ENCODE assay signal across 13 cellular contexts in the genomic region with DNA sequence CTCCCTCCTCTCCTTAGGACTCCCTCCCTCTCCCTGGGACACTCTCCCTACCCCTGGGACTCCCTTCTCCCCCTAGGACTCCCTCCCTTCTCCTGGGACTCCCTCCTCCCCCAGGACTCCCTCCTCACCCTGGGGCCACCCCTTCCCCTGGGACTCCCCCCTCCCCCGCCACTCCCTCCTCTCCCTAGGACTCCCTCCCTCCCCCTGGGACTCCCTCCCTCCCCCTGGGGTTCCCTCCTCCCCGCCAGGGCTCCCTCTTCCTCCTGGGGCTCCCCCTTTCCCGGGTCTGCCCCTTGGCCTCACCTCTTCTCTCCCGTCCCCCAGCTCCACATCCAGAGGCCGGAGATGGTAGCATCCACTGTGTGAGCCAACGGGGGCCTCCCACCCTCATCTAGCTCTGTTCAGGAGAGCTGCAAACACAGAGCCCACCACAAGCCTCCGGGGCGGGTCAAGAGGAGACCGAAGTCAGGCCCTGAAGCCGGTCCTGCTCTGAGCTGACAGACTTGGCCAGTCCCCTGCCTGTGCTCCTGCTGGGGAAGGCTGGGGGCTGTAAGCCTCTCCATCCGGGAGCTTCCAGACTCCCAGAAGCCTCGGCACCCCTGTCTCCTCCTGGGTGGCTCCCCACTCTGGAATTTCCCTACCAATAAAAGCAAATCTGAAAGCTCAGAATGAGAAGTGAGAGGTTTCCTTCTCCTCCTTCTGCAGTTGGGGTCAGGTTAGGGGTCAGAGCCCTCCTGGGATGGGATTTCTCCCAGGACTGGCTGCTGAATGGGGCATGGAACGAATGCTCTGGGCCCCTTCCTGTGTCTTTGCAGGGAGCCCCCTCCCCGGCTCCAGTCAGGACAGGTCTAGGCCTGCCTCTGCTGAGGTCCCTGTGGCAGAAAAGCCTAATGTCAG. TPM values are rescaled to one million over a fixed set of nuclear protein-coding genes. Genes with fewer than 3 reads are reported as not detected.
DNase-seq lines count a peak whose midpoint lies in the region; ATAC-seq lines count a peak whose summit lies in the region.
"Had no signal": no experiment of that assay in that cellular context is flagged by ENCODE, and none has a peak within 500 bp of the region (broad histone marks: within the 10 kb centered on the region; RNA-seq: fewer than 3 reads in every experiment).

No MANE protein-coding gene starts in this region.

- no peak overlapping the region for H3K27ac Mint-ChIP-seq in activated naive CD4-positive, alpha-beta T cell treated with anti-CD3 and anti-CD28 coated beads, Interleukin-2, amount 50 U/mL, for 24 hours
- H3K27ac Mint-ChIP-seq in T-cell = peak overlapping the region in 1 of 2 donors; percentile 6
- H3K27ac Mint-ChIP-seq in stimulated activated naive CD8-positive, alpha-beta T cell treated with anti-CD3 and anti-CD28 coated beads, Interleukin-15, amount 100 ng/mL, for 72 hours = peak overlapping the region; percentile 84 to 93

- CTCF ChIA-PET in T-cell (lab: Charles Lee) = no interaction called here

- H3K36me3 Mint-ChIP-seq in activated naive CD4-positive, alpha-beta T cell treated with anti-CD3 and anti-CD28 coated beads, Interleukin-2, amount 50 U/mL, for 24 hours = no peaks in the 10 kb centered on the region
- peaks cover 10% of the 10 kb centered on the region for H3K36me3 Mint-ChIP-seq in T-cell

- ATAC-seq in T-cell (replicated peaks in 1 of 4) = no peak
- peak; percentile 55 for ATAC-seq in stimulated activated naive CD8-positive, alpha-beta T cell treated with anti-CD3 and anti-CD28 coated beads, Interleukin-15, amount 100 ng/mL, for 72 hours
- ATAC-seq: HCT116 had no signal

- POLR2A ChIA-PET in T-cell (lab: Charles Lee) = no interaction called here

- H3K4me3 ChIP-seq in iPS-15b (ENCODE audit: low read depth, low read length) = peak overlapping the region; percentile 7
- H3K4me3 ChIP-seq: lung had no signal

- H3K9me3 ChIP-seq in iPS-15b (ENCODE audit: control insufficient read depth, insufficient read depth, low read length) = no peaks in the 10 kb centered on the region

- peaks cover 9% of the 10 kb centered on the region for H3K36me3 ChIP-seq in iPS-15b (ENCODE audit: control insufficient read depth, insufficient read depth, low read length)

- peaks cover 7% of the 10 kb centered on the region for H3K4me1 ChIP-seq in iPS-15b (ENCODE audit: control insufficient read depth, insufficient read depth, low read length)

- peaks cover 7% of the 10 kb centered on the region for H3K27me3 Mint-ChIP-seq in activated naive CD4-positive, alpha-beta T cell treated with anti-CD3 and anti-CD28 coated beads, Interleukin-2, amount 50 U/mL, for 24 hours
- H3K27me3 Mint-ChIP-seq in T-cell = peaks cover 10 to 22% of the 10 kb centered on the region in 2 donors
- peaks cover 56% of the 10 kb centered on the region for H3K27me3 Mint-ChIP-seq in stimulated activated naive CD8-positive, alpha-beta T cell treated with anti-CD3 and anti-CD28 coated beads, Interleukin-15, amount 100 ng/mL, for 72 hours

- H3K9me3 Mint-ChIP-seq in activated naive CD4-positive, alpha-beta T cell treated with anti-CD3 and anti-CD28 coated beads, Interleukin-2, amount 50 U/mL, for 24 hours = no peaks in the 10 kb centered on the region
- H3K9me3 Mint-ChIP-seq in T-cell = no peaks in the 10 kb centered on the region
- H3K9me3 Mint-ChIP-seq in stimulated activated naive CD8-positive, alpha-beta T cell treated with anti-CD3 and anti-CD28 coated beads, Interleukin-15, amount 100 ng/mL, for 72 hours = no peaks in the 10 kb centered on the region

- no peaks in the 10 kb centered on the region for H3K27me3 ChIP-seq in iPS-15b (ENCODE audit: control insufficient read depth, insufficient read depth, low read length)

- no peak overlapping the region for H3K9ac ChIP-seq in iPS-15b (ENCODE audit: low read depth, low read length)

- peak overlapping the region; percentile 33 for H3K4me3 Mint-ChIP-seq in activated naive CD4-positive, alpha-beta T cell treated with anti-CD3 and anti-CD28 coated beads, Interleukin-2, amount 50 U/mL, for 24 hours
- peak overlapping the region in 2 of 3 donors; percentile 37 to 50 for H3K4me3 Mint-ChIP-seq in T-cell
- peak overlapping the region; percentile 53 to 86 for H3K4me3 Mint-ChIP-seq in stimulated activated naive CD8-positive, alpha-beta T cell treated with anti-CD3 and anti-CD28 coated beads, Interleukin-15, amount 100 ng/mL, for 72 hours

- peaks cover 13% of the 10 kb centered on the region for H3K4me1 Mint-ChIP-seq in activated naive CD4-positive, alpha-beta T cell treated with anti-CD3 and anti-CD28 coated beads, Interleukin-2, amount 50 U/mL, for 24 hours
- peaks cover 15 to 28% (median 18%) of the 10 kb centered on the region in 3 donors for H3K4me1 Mint-ChIP-seq in T-cell
- peaks cover 39% of the 10 kb centered on the region for H3K4me1 Mint-ChIP-seq in stimulated activated naive CD8-positive, alpha-beta T cell treated with anti-CD3 and anti-CD28 coated beads, Interleukin-15, amount 100 ng/mL, for 72 hours

- DNase-seq in activated naive CD4-positive, alpha-beta T cell treated with Interleukin-2 at 50 U/mL for 16 hours = no peak
- DNase-seq in T-cell (no peak), COLO668 (lab: John Stamatoyannopoulos, UW; ENCODE audit: unreplicated experiment) (no peak), cortex of kidney (lab: John Stamatoyannopoulos, UW) (no peak), OCI-M2 (lab: John Stamatoyannopoulos, UW; ENCODE audit: unreplicated experiment) (no peak)
- peak in 1 of 2 donors; percentile 29 for DNase-seq in stimulated activated naive CD8-positive, alpha-beta T cell treated with anti-CD3 and anti-CD28 coated beads, Interleukin-15, amount 100 ng/mL, for 72 hours
- DNase-seq: NCI-H2227 treated with DMSO at 0.1 percent for 48 hours had no signal

RNA-seq across cellular contexts. Expression of a gene that starts 1.4 kb away (rescaled TPM):
- not detected for total RNA-seq in T-cell
- total RNA-seq: fibroblast of lung, HT1080, lung had no signal

RNA-seq across cellular contexts. Expression of a gene that starts 49.2 kb away (rescaled TPM):
- total RNA-seq in T-cell = under 1 TPM in 3 of 5 donors, not detected in 2; 0.09 to 0.51 (median 0.33) TPM
- total RNA-seq: HT1080 had no signal
